ENCODE assay signal across 10 cellular contexts in the genomic region with DNA sequence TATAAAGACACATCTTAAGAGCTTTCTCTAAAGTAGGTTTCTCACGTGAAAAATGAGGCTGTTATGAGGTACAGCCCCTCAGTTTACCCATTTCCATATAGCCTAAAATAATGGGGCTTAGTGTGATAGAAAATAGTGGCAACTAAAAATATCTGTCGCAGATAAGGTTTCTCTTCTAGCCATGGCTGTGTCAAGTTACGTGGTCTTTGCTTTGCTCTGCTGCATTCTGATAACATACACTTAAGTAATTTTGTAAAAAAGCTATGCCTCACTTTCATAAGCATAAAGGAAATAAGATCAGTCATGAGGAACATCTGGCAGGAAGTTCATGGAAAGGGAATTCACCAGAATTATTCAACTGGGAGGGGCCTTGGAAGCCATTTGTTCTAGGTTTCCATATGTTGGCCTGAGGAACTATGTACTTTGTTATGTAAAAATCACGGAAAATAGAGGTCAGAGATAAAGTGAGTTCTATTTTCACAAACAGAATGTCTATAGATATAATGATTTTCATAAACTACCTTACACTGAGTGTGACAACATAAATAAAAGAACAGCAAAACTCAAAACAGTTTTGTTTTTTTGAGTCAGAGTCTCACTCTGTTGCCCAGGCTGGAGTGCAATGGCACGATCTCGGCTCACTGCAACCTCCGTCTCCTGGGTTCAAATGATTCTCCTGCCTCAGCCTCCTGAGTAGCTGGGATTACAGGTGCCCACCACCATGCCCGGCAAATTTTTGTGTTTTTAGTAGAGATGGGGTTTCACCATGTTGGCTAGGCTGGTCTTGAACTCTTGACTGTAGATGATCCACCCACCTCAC.
DNase-seq lines count a peak whose midpoint lies in the region; ATAC-seq and TF ChIP-seq lines count a peak whose summit lies in the region.
"Had no signal": no experiment of that assay in that cellular context is flagged by ENCODE, and none has a peak within 500 bp of the region (broad histone marks: within the 10 kb centered on the region; RNA-seq: fewer than 3 reads in every experiment).

No MANE protein-coding gene starts in this region.

- no peak for TF ChIP-seq POLR2A in testis (IDR thresholded peaks at IDR 0.05)

- peak overlapping the region; percentile 61 for H3K9ac ChIP-seq in Loucy (ENCODE audit: low read depth, low read length, poor library complexity, severe bottlenecking)

- H3K9me3 ChIP-seq in Loucy (ENCODE audit: insufficient read depth, low read depth, low read length) (no peaks in the 10 kb centered on the region), testis (no peaks in the 10 kb centered on the region)

- no peaks in the 10 kb centered on the region for H4K20me1 ChIP-seq in Loucy (ENCODE audit: insufficient read depth, low read length, poor library complexity, severe bottlenecking)

- peaks cover 85% of the 10 kb centered on the region for H3K4me1 Mint-ChIP-seq in neural crest cell

- 0 out of 2 replicates have a peak overlapping the region, but pooled peaks have one; percentile 5 for H2AFZ ChIP-seq in Loucy (ENCODE audit: low read length)

- peaks cover 5% of the 10 kb centered on the region for H3K9me3 Mint-ChIP-seq in neural crest cell

- no peak for TF ChIP-seq CTCF in Loucy (conservative IDR thresholded peaks at IDR 0.05; ENCODE audit: low read length)
- TF ChIP-seq CTCF in neural crest cell (conservative IDR thresholded peaks at IDR 0.05): no peak
- TF ChIP-seq CTCF in testis (IDR thresholded peaks at IDR 0.05): no peak

- H3F3A ChIP-seq in Loucy (ENCODE audit: low read depth): peaks cover 10% of the 10 kb centered on the region

- H3K4me1 ChIP-seq in Loucy (ENCODE audit: insufficient read depth, low read length, poor library complexity, severe bottlenecking) (peaks cover 90% of the 10 kb centered on the region), testis (peaks cover 35% of the 10 kb centered on the region)

- intact Hi-C loops in testis (cut with DNase I; ENCODE audit: low total_unique reads): no loop called here

- H3K4me3 Mint-ChIP-seq in neural crest cell: peak overlapping the region; percentile 35

- 77 to 79% methylated on average over 8 of the region's 8 CpGs for WGBS in testis, 2 donors

- peak overlapping the region in 1 of 2 donors; percentile 27 for H3K27ac ChIP-seq in testis

- no peaks in the 10 kb centered on the region for H3K27me3 Mint-ChIP-seq in neural crest cell (ENCODE audit: low read depth)

- H3K36me3 Mint-ChIP-seq in neural crest cell (ENCODE audit: low read depth): no peaks in the 10 kb centered on the region

- peak overlapping the region; percentile 76 for H3K4me2 ChIP-seq in Loucy (ENCODE audit: low read depth, low read length, poor library complexity, severe bottlenecking)

- H3K27ac Mint-ChIP-seq in neural crest cell (ENCODE audit: unreplicated experiment): peak overlapping the region; percentile 51

- no peaks in the 10 kb centered on the region for H3K9me2 ChIP-seq in Loucy (replicated peaks; ENCODE audit: low read depth, low read length)

- no peaks in the 10 kb centered on the region for H3K36me3 ChIP-seq in Loucy (ENCODE audit: insufficient read depth, low read length)
- no peaks in the 10 kb centered on the region for H3K36me3 ChIP-seq in testis (ENCODE audit: low read depth, missing control alignments)

- H3K4me3 ChIP-seq in Loucy (ENCODE audit: low read length, poor library complexity, severe bottlenecking) (peak overlapping the region; percentile 48), testis (no peak overlapping the region)

- H3K27me3 ChIP-seq in Loucy (ENCODE audit: insufficient read depth, low read length, poor library complexity, severe bottlenecking) (no peaks in the 10 kb centered on the region), testis (no peaks in the 10 kb centered on the region)

- H3K79me2 ChIP-seq in Loucy (ENCODE audit: insufficient read depth, low read length): no peaks in the 10 kb centered on the region

- ATAC-seq in HG02981 (IDR thresholded peaks at IDR 0.05; ENCODE audit: unreplicated experiment): no peak

- peak; percentile 89 for DNase-seq in ELR (ENCODE audit: low read depth)
- DNase-seq in dedifferentiated amniotic fluid mesenchymal stem cell (ENCODE audit: extremely low spot score): peak; percentile 57
- no peak for DNase-seq in neural crest cell (ENCODE audit: low read depth, low spot score)
- no peak for DNase-seq in NCI-H2196 treated with DMSO at 0.1 percent for 48 hours (lab: John Stamatoyannopoulos, UW; ENCODE audit: unreplicated experiment)
- no peak for DNase-seq in NCI-H2227 treated with DMSO at 0.1 percent for 48 hours (lab: John Stamatoyannopoulos, UW)
- DNase-seq in testis: no peak
- DNase-seq: activated CD4-positive, alpha-beta T cell treated with anti-CD3 and anti-CD28 coated beads for 4 hours; left cardiac atrium had no signal

Comparison
In these comparisons a context has a peak if more than half of its experiments do, and no peak if none do; other contexts are left out.
1. DNase-seq: peak in ELR (single experiment) and dedifferentiated amniotic fluid mesenchymal stem cell (single experiment); none in neural crest cell (single experiment), NCI-H2196 treated with DMSO at 0.1 percent for 48 hours (single experiment), NCI-H2227 treated with DMSO at 0.1 percent for 48 hours (single experiment) and testis (single experiment).